19 cellular contexts compared by ENCODE assay signal in the genomic region with DNA sequence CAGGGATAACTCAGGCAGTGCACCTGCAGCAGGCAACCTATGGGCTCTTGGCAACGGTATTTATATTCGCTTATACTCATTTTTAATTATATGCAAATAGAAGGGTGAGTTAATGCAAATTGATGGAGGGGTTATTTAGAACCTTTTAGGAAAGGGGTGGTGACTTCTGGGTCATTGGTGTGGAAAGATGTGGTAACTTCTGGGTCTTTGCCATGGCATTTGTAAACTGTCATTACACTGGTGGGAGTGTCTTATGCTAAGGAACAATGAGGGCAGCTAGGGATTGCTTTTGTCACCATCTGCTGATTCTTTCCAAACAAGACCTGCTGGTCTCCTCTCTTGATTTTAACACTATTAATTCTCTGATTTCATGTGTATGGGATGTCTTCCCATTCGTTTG. TPM values are rescaled to one million over a fixed set of nuclear protein-coding genes. Genes with fewer than 3 reads are reported as not detected.
A peak's percentile ranks its signal among the peaks of the same experiment; 100 is the strongest.
DNase-seq lines count a peak whose midpoint lies in the region; ATAC-seq, FAIRE-seq and TF ChIP-seq lines count a peak whose summit lies in the region.
"Had no signal": no experiment of that assay in that cellular context is flagged by ENCODE, and none has a peak within 500 bp of the region (broad histone marks: within the 10 kb centered on the region; RNA-seq: fewer than 3 reads in every experiment).

No MANE protein-coding gene starts in this region.

- H3K4me3 ChIP-seq in liver (ENCODE audit: low read depth in 1 of 3, low read length in 3 of 3): no peak overlapping the region
- H3K4me3 ChIP-seq in HepG2 (replicated peaks in 1 of 3; ENCODE audit: insufficient read depth in 1 of 3, low read depth in 2 of 3, low read length in 3 of 3): no peak overlapping the region
- no peak overlapping the region for H3K4me3 ChIP-seq in mucosa of descending colon
- H3K4me3 ChIP-seq: breast epithelium, dorsolateral prefrontal cortex, lower lobe of right lung, pancreas had no signal

- no peaks in the 10 kb centered on the region for H3K27me3 ChIP-seq in liver (ENCODE audit: control insufficient read depth in 4 of 4, insufficient read depth in 4 of 4, low read length in 3 of 4)
- H3K27me3 ChIP-seq in HepG2 (ENCODE audit: control insufficient read depth in 1 of 2, insufficient read depth in 2 of 2, low read length in 2 of 2): peaks cover 2 to 38% of the 10 kb centered on the region in 2 experiments
- H3K27me3 ChIP-seq: breast epithelium, dorsolateral prefrontal cortex, pancreas had no signal

- H4K20me1 ChIP-seq in HepG2 (ENCODE audit: insufficient read depth, low read length): no peaks in the 10 kb centered on the region

- H3K27ac ChIP-seq in liver (ENCODE audit: low read depth in 1 of 2, low read length in 2 of 2) (no peak overlapping the region), HepG2 (ENCODE audit: extremely low read length, insufficient read depth, low read length) (no peak overlapping the region)
- H3K27ac ChIP-seq: breast epithelium, lower lobe of right lung, pancreas had no signal

- H3K36me3 ChIP-seq in liver (ENCODE audit: control insufficient read depth in 4 of 4, insufficient read depth in 3 of 4, low read depth in 1 of 4, low read length in 3 of 4): no peaks in the 10 kb centered on the region
- H3K36me3 ChIP-seq in HepG2 (replicated peaks in 1 of 2; ENCODE audit: control insufficient read depth in 1 of 2, insufficient read depth in 2 of 2, low read length in 2 of 2): no peaks in the 10 kb centered on the region
- H3K36me3 ChIP-seq in mucosa of descending colon (ENCODE audit: low read depth): no peaks in the 10 kb centered on the region
- H3K36me3 ChIP-seq: breast epithelium, lower lobe of right lung, pancreas had no signal

- intact Hi-C loops in HepG2 (cut with micrococcal nuclease; ENCODE audit: unreplicated experiment) (no loop called here), activated B cell treated with CpG ODN at 0.5 μM for 24 hours (cut with micrococcal nuclease) (no loop called here), mucosa of descending colon (cut with DNase I, micrococcal nuclease) (loop anchor here in 1 of 2 donors (10.0 kb wide), 1 partner anchor 114 kb away; no protein-coding TSS in a partner anchor)

- TF ChIP-seq EP300 in HepG2 (IDR thresholded peaks at IDR 0.05; ENCODE audit: low read depth in 2 of 2, low read length in 2 of 2) (no peak), HepG2 (CRISPR knock-in tag; IDR thresholded peaks at IDR 0.05; ENCODE audit: borderline replicate concordance) (no peak)

- no peaks in the 10 kb centered on the region for H3K79me2 ChIP-seq in HepG2 (ENCODE audit: insufficient read depth, low read length)

- CTCF ChIA-PET in HepG2 (lab: Yijun Ruan, JAX; ENCODE audit: low intra/inter-chr PET ratio, low total read pairs) (no interaction called here), activated B cell treated with CpG ODN at 0.5 μM for 24 hours (lab: Charles Lee) (interaction anchor here (0.6 kb wide), 1 partner anchor 190 kb away, joined by 3 read pairs; the partner anchor contains the start of gene CCDC85B)

- DNase-seq in HepG2 (ENCODE audit: low spot score) (no peak), NCI-H2081 treated with DMSO at 0.1 percent for 48 hours (lab: John Stamatoyannopoulos, UW) (peak; percentile 68), activated B cell treated with CpG ODN at 0.5 μM for 24 hours (no peak), ACHN (no peak), mucosa of descending colon (no peak), GM03348 (ENCODE audit: low spot score) (no peak)
- DNase-seq in central memory CD4-positive, alpha-beta T cell: no peak
- DNase-seq: activated CD8-positive, alpha-beta memory T cell treated with anti-CD3 and anti-CD28 coated beads for 24 hours; Caco-2; dorsolateral prefrontal cortex; lower lobe of right lung; NCI-H1436; NCI-H774; pancreas; stimulated activated CD4-positive, alpha-beta T cell treated with anti-CD3 and anti-CD28 coated beads, Interleukin-2, amount 100 ng/mL, for 48 hours; T-helper 1 cell had no signal

- BruUV-seq in HepG2 (replicated peaks; lab: Mats Ljungman, UMichigan): no TSS peak

- H3K36me3 Mint-ChIP-seq in activated B cell treated with CpG ODN at 0.5 μM for 24 hours (ENCODE audit: low read depth): no peaks in the 10 kb centered on the region

- H3K4me3 Mint-ChIP-seq in activated B cell treated with CpG ODN at 0.5 μM for 24 hours: no peak overlapping the region

- TF ChIP-seq CTCF in liver (IDR thresholded peaks at IDR 0.05; ENCODE audit: low read depth, low read length, missing input control): no peak
- TF ChIP-seq CTCF in HepG2 (CRISPR knock-in tag; IDR thresholded peaks at IDR 0.05): no peak
- TF ChIP-seq CTCF in activated B cell treated with CpG ODN at 0.5 μM for 24 hours (IDR thresholded peaks at IDR 0.05): no peak
- TF ChIP-seq CTCF in mucosa of descending colon (IDR thresholded peaks at IDR 0.05): no peak

- H3K4me2 ChIP-seq in HepG2 (ENCODE audit: low read depth, low read length): no peak overlapping the region

- H3K27me3 Mint-ChIP-seq in activated B cell treated with CpG ODN at 0.5 μM for 24 hours: no peaks in the 10 kb centered on the region

- H3K9ac ChIP-seq in liver (ENCODE audit: low read depth in 1 of 2, low read length in 2 of 2) (no peak overlapping the region), HepG2 (ENCODE audit: insufficient read depth, low read depth, low read length) (no peak overlapping the region)

- H3K9me3 ChIP-seq in liver (ENCODE audit: control insufficient read depth in 4 of 4, low read length in 3 of 4) (no peaks in the 10 kb centered on the region), HepG2 (ENCODE audit: low read length) (no peaks in the 10 kb centered on the region), mucosa of descending colon (no peaks in the 10 kb centered on the region)
- H3K9me3 ChIP-seq: breast epithelium, Caco-2, lower lobe of right lung, pancreas had no signal

- TF ChIP-seq RAD21 in liver (IDR thresholded peaks at IDR 0.05) (peak; percentile 14 to 37), HepG2 (CRISPR knock-in tag; IDR thresholded peaks at IDR 0.05) (no peak)

- H3K4me1 Mint-ChIP-seq in activated B cell treated with CpG ODN at 0.5 μM for 24 hours: peaks cover 8% of the 10 kb centered on the region

- no peak for ATAC-seq in HepG2
- peak; percentile 75 for ATAC-seq in activated B cell treated with CpG ODN at 0.5 μM for 24 hours (ENCODE audit: low read depth)
- no peak for ATAC-seq in mucosa of descending colon
- ATAC-seq: pancreas had no signal

- POLR2A ChIA-PET in HepG2 (lab: Yijun Ruan, JAX): no interaction called here
- POLR2A ChIA-PET in activated B cell treated with CpG ODN at 0.5 μM for 24 hours (lab: Charles Lee): interaction anchor here (0.6 kb wide), 1 partner anchor 411 kb away, joined by 4 read pairs; no protein-coding TSS in a partner anchor

- H3K27ac Mint-ChIP-seq in activated B cell treated with CpG ODN at 0.5 μM for 24 hours: no peak overlapping the region

- WGBS in liver: 75% methylated on average over 3 of the region's 3 CpGs
- WGBS in HepG2 (ENCODE audit: low lambda C conversion rate): 0% methylated on average over 3 of the region's 3 CpGs

- no peak overlapping the region for H2AFZ ChIP-seq in HepG2 (ENCODE audit: low read length)

- FAIRE-seq in HepG2 (lab: Jason Lieb, UNC): no peak
- FAIRE-seq: pancreas, RCC 7860 had no signal

- H3K4me1 ChIP-seq in liver (ENCODE audit: control insufficient read depth in 4 of 4, insufficient read depth in 4 of 4, low read length in 3 of 4): peaks cover 0 to 6% (median 0%) of the 10 kb centered on the region in 4 donors
- H3K4me1 ChIP-seq in HepG2 (ENCODE audit: insufficient read depth, low read length): peaks cover 10% of the 10 kb centered on the region
- peaks cover 4% of the 10 kb centered on the region for H3K4me1 ChIP-seq in mucosa of descending colon (ENCODE audit: low read depth)
- H3K4me1 ChIP-seq: breast epithelium, Caco-2 had no signal

- in situ Hi-C loops in HepG2 (cut with HindIII; ENCODE audit: extremely low pct_ligation_motif_present, low pct_unique_long_range_greater_than_20kb): no loop called here
- in situ Hi-C loops in ACHN (cut with HindIII; ENCODE audit: low pct_ligation_motif_present, low pct_unique_long_range_greater_than_20kb, low sequenced_read_pairs): no loop called here

- no peak for TF ChIP-seq POLR2A in HepG2 (IDR thresholded peaks at IDR 0.05; ENCODE audit: insufficient read depth in 1 of 2, low read depth in 2 of 2, low read length in 2 of 2)

- no peaks in the 10 kb centered on the region for H3K9me3 Mint-ChIP-seq in activated B cell treated with CpG ODN at 0.5 μM for 24 hours

RNA-seq across cellular contexts. Expression of gene KAT5, which starts 11.7 kb away (rescaled TPM):
- total RNA-seq in liver (10 to 100 TPM; 16.1 to 20.7 TPM), HepG2 (2016; rRNA removed; fragmentation: Illumina TruSeq; extraction: Trizol) (45.4 and 48.3 TPM in 2 replicates), activated B cell treated with CpG ODN at 0.5 μM for 24 hours (108 and 120 TPM in 2 replicates), mucosa of descending colon (10 to 100 TPM; 70.9 to 92.0 (median 90.5) TPM)
- polyA plus RNA-seq in liver (10 to 100 TPM; 15.5 to 22.9 TPM), HepG2 (2011; rRNA removed) (34.4 and 35.2 TPM in 2 replicates)
- 8.5 and 8.6 TPM in 2 replicates for total RNA-seq in HepG2 (2016; cell fraction: cytosol; rRNA removed; fragmentation: Illumina TruSeq; extraction: Trizol; ENCODE audit: low read depth)
- 45.1 and 48.4 TPM in 2 replicates for total RNA-seq in HepG2 (2016; cell fraction: insoluble cytoplasmic fraction; rRNA removed; fragmentation: Illumina TruSeq; extraction: Trizol)
- total RNA-seq in HepG2 (2016; cell fraction: membrane; rRNA removed; fragmentation: Illumina TruSeq; extraction: Trizol): 17.0 and 19.2 TPM in 2 replicates
- total RNA-seq in HepG2 (2016; cell fraction: nucleus; rRNA removed; fragmentation: Illumina TruSeq; extraction: Trizol): 28.1 and 30.8 TPM in 2 replicates
- 21.9 and 28.4 TPM in 2 replicates for polyA plus RNA-seq in HepG2 (2011; cell fraction: cytosol; rRNA removed)
- polyA plus RNA-seq in HepG2 (2011; cell fraction: nucleus; rRNA removed): 53.3 and 53.6 TPM in 2 replicates
- 19.9 and 22.4 TPM in 2 replicates for polyA plus RNA-seq in HepG2 (2012)
- polyA plus RNA-seq in HepG2 (2016; cell fraction: cytosol; fragmentation: Illumina TruSeq; extraction: Trizol; ENCODE audit: low read depth): 5.2 and 5.8 TPM in 2 replicates
- polyA plus RNA-seq in HepG2 (2016; cell fraction: insoluble cytoplasmic fraction; fragmentation: Illumina TruSeq; extraction: Trizol; ENCODE audit: low read depth): 41.7 and 50.6 TPM in 2 replicates
- 9.1 and 12.0 TPM in 2 replicates for polyA plus RNA-seq in HepG2 (2016; cell fraction: membrane; fragmentation: Illumina TruSeq; extraction: Trizol; ENCODE audit: low read depth)
- polyA plus RNA-seq in HepG2 (2016; cell fraction: nucleus; fragmentation: Illumina TruSeq; extraction: Trizol; ENCODE audit: insufficient read depth, low read depth): 60.8 and 65.4 TPM in 2 replicates
- polyA minus RNA-seq in HepG2 (2011; rRNA and poly(A)+ RNA removed; ENCODE audit: low replicate concordance): 78.3 and 126 TPM in 2 replicates
- polyA minus RNA-seq in HepG2 (2011; cell fraction: cytosol; rRNA and poly(A)+ RNA removed): 15.4 and 16.3 TPM in 2 replicates
- 39.5 and 44.1 TPM in 2 replicates for polyA minus RNA-seq in HepG2 (2011; cell fraction: nucleus; rRNA and poly(A)+ RNA removed)

RNA-seq across cellular contexts. Expression of gene RNASEH2C, which starts 20.2 kb away (rescaled TPM):
- total RNA-seq in liver (10 to 100 TPM; 20.5 to 32.4 TPM), HepG2 (2016; rRNA removed; fragmentation: Illumina TruSeq; extraction: Trizol) (50.9 and 65.1 TPM in 2 replicates), activated B cell treated with CpG ODN at 0.5 μM for 24 hours (85.3 and 91.4 TPM in 2 replicates), mucosa of descending colon (10 to 100 TPM; 25.9 to 61.9 (median 28.8) TPM)
- polyA plus RNA-seq in liver (10 to 100 TPM; 45.7 to 72.1 TPM), HepG2 (2011; rRNA removed) (24.6 and 27.4 TPM in 2 replicates)
- total RNA-seq in HepG2 (2016; cell fraction: cytosol; rRNA removed; fragmentation: Illumina TruSeq; extraction: Trizol; ENCODE audit: low read depth): 57.6 and 60.3 TPM in 2 replicates
- 55.2 and 76.7 TPM in 2 replicates for total RNA-seq in HepG2 (2016; cell fraction: insoluble cytoplasmic fraction; rRNA removed; fragmentation: Illumina TruSeq; extraction: Trizol)
- total RNA-seq in HepG2 (2016; cell fraction: membrane; rRNA removed; fragmentation: Illumina TruSeq; extraction: Trizol): 36.0 and 40.9 TPM in 2 replicates
- 18.2 and 19.2 TPM in 2 replicates for total RNA-seq in HepG2 (2016; cell fraction: nucleus; rRNA removed; fragmentation: Illumina TruSeq; extraction: Trizol)
- 34.9 and 55.1 TPM in 2 replicates for polyA plus RNA-seq in HepG2 (2011; cell fraction: cytosol; rRNA removed)
- 41.5 and 44.0 TPM in 2 replicates for polyA plus RNA-seq in HepG2 (2011; cell fraction: nucleus; rRNA removed)
- 16.9 and 19.3 TPM in 2 replicates for polyA plus RNA-seq in HepG2 (2012)
- polyA plus RNA-seq in HepG2 (2016; cell fraction: cytosol; fragmentation: Illumina TruSeq; extraction: Trizol; ENCODE audit: low read depth): 53.8 and 60.7 TPM in 2 replicates
- polyA plus RNA-seq in HepG2 (2016; cell fraction: insoluble cytoplasmic fraction; fragmentation: Illumina TruSeq; extraction: Trizol; ENCODE audit: low read depth): 53.3 and 62.7 TPM in 2 replicates
- 27.7 and 34.7 TPM in 2 replicates for polyA plus RNA-seq in HepG2 (2016; cell fraction: membrane; fragmentation: Illumina TruSeq; extraction: Trizol; ENCODE audit: low read depth)
- polyA plus RNA-seq in HepG2 (2016; cell fraction: nucleus; fragmentation: Illumina TruSeq; extraction: Trizol; ENCODE audit: insufficient read depth, low read depth): 35.1 and 36.6 TPM in 2 replicates
- 9.1 and 31.0 TPM in 2 replicates for polyA minus RNA-seq in HepG2 (2011; rRNA and poly(A)+ RNA removed; ENCODE audit: low replicate concordance)
- 11.3 and 11.4 TPM in 2 replicates for polyA minus RNA-seq in HepG2 (2011; cell fraction: cytosol; rRNA and poly(A)+ RNA removed)
- polyA minus RNA-seq in HepG2 (2011; cell fraction: nucleus; rRNA and poly(A)+ RNA removed): 12.7 and 15.0 TPM in 2 replicates

RNA-seq across cellular contexts. Expression of gene RELA, which starts 37.7 kb away (rescaled TPM):
- total RNA-seq in liver (10 to 100 TPM; 11.1 to 22.6 TPM), HepG2 (2016; rRNA removed; fragmentation: Illumina TruSeq; extraction: Trizol) (18.7 and 21.4 TPM in 2 replicates), activated B cell treated with CpG ODN at 0.5 μM for 24 hours (110 and 119 TPM in 2 replicates), mucosa of descending colon (10 to 100 TPM; 69.1 to 89.6 (median 71.0) TPM)
- polyA plus RNA-seq in liver (10 to 100 TPM; 21.3 to 30.7 TPM), HepG2 (2011; rRNA removed) (40.5 and 51.0 TPM in 2 replicates)
- 13.2 and 15.2 TPM in 2 replicates for total RNA-seq in HepG2 (2016; cell fraction: cytosol; rRNA removed; fragmentation: Illumina TruSeq; extraction: Trizol; ENCODE audit: low read depth)
- 18.1 and 22.6 TPM in 2 replicates for total RNA-seq in HepG2 (2016; cell fraction: insoluble cytoplasmic fraction; rRNA removed; fragmentation: Illumina TruSeq; extraction: Trizol)
- total RNA-seq in HepG2 (2016; cell fraction: membrane; rRNA removed; fragmentation: Illumina TruSeq; extraction: Trizol): 29.5 and 31.1 TPM in 2 replicates
- total RNA-seq in HepG2 (2016; cell fraction: nucleus; rRNA removed; fragmentation: Illumina TruSeq; extraction: Trizol): 22.2 and 24.4 TPM in 2 replicates
- polyA plus RNA-seq in HepG2 (2011; cell fraction: cytosol; rRNA removed): 17.1 and 18.5 TPM in 2 replicates
- polyA plus RNA-seq in HepG2 (2011; cell fraction: nucleus; rRNA removed): 130 and 135 TPM in 2 replicates
- 35.3 and 47.6 TPM in 2 replicates for polyA plus RNA-seq in HepG2 (2012)
- polyA plus RNA-seq in HepG2 (2016; cell fraction: cytosol; fragmentation: Illumina TruSeq; extraction: Trizol; ENCODE audit: low read depth): 18.5 and 18.9 TPM in 2 replicates
- 29.6 and 39.8 TPM in 2 replicates for polyA plus RNA-seq in HepG2 (2016; cell fraction: insoluble cytoplasmic fraction; fragmentation: Illumina TruSeq; extraction: Trizol; ENCODE audit: low read depth)
- 31.6 and 34.3 TPM in 2 replicates for polyA plus RNA-seq in HepG2 (2016; cell fraction: membrane; fragmentation: Illumina TruSeq; extraction: Trizol; ENCODE audit: low read depth)
- polyA plus RNA-seq in HepG2 (2016; cell fraction: nucleus; fragmentation: Illumina TruSeq; extraction: Trizol; ENCODE audit: insufficient read depth, low read depth): 67.4 and 71.3 TPM in 2 replicates
- 44.8 and 56.8 TPM in 2 replicates for polyA minus RNA-seq in HepG2 (2011; rRNA and poly(A)+ RNA removed; ENCODE audit: low replicate concordance)
- polyA minus RNA-seq in HepG2 (2011; cell fraction: cytosol; rRNA and poly(A)+ RNA removed): 19.2 and 21.1 TPM in 2 replicates
- 31.7 and 34.9 TPM in 2 replicates for polyA minus RNA-seq in HepG2 (2011; cell fraction: nucleus; rRNA and poly(A)+ RNA removed)
